In the genomic region with DNA sequence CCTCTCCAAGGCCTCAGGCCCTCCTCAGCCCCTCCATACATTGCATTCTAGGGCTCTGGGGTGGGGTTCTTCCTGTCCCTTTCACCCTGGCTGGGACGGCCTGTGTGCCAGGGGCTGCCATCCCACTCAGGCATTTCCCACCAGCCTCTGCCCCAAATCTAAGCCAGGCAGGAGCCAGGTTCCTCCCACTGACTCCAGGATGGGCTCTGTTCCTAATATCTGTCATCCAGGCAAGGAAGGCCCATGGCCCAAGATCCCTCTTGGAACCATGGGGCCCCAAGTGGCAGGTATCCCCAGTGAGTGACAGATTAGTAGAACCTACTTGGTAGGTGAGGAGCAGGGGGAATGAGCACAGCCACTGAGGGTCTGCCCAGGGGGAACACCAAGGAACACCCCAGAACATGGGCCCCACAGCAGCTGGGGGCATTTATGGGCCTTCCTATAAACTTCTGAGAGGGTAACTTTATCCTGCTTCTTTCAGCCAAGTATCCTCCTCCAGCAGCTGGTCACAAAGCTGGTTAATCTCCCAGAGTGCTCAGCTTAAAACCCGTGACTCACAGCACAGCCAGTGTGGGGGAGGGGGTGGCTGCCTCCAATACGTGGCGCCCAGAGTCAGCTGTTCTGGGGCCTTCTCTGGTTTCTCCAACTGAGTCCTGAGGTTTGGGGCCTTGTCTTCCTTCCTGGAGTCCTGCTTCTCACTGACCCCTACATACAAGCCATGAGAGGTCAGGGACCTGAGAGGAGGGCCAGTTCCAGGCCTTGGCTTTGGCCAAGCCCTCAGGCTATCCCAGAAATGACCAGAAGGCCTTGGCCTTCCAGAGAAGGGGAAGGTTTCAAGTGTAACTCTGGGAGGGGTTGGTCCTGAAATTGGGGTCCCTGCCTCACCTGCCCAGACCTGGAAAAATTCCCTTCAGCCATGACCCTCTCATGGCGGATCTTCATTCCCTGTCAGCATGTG, we compare ENCODE assay signal across 16 cellular contexts.
DNase-seq lines count a peak whose midpoint lies in the region; FAIRE-seq and TF ChIP-seq lines count a peak whose summit lies in the region.
"Had no signal": no experiment of that assay in that cellular context is flagged by ENCODE, and none has a peak within 500 bp of the region (broad histone marks: within the 10 kb centered on the region; RNA-seq: fewer than 3 reads in every experiment).

No MANE protein-coding gene starts in this region.

- TF ChIP-seq CTCF in fibroblast of mammary gland (conservative IDR thresholded peaks at IDR 0.05; ENCODE audit: control insufficient read depth, insufficient read depth, low read depth, low read length) = no peak

- H3K4me3 ChIP-seq in fibroblast of mammary gland (ENCODE audit: control insufficient read depth, low read depth, low read length) (no peak overlapping the region), skeletal muscle cell (ENCODE audit: low read depth, low read length) (no peak overlapping the region)

- no peak for TF ChIP-seq POLR2A in H54 (IDR thresholded peaks at IDR 0.05; ENCODE audit: low read depth, low read length)

- no peak for FAIRE-seq in H54 (lab: Jason Lieb, UNC)
- FAIRE-seq: G401.6 had no signal

- DNase-seq in HCEC 1CT (peak; percentile 49), RKO (ENCODE audit: low spot score) (peak; percentile 7), fibroblast of mammary gland (ENCODE audit: low read depth) (peak; percentile 42), skeletal muscle cell (ENCODE audit: low read depth) (peak; percentile 54), H54 (ENCODE audit: insufficient read length, low spot score) (no peak), SW 1271 (lab: John Stamatoyannopoulos, UW) (no peak), SIG-M5 treated with dmso at 0.1 percent for 504 hours (lab: John Stamatoyannopoulos, UW; ENCODE audit: unreplicated experiment) (no peak)
- DNase-seq: activated CD4-positive, alpha-beta T cell treated with anti-CD3 and anti-CD28 coated beads, Interleukin-2, amount 10 ng/mL, durations not matched to agents 7 days and 5 days; C1 segment of cervical spinal cord; caudate nucleus; mesenchymal stem cell; MM.1S; NCI-H2171 treated with DMSO at 0.1 percent for 48 hours; SHP77; T1000 had no signal

Comparison
In these comparisons a context has a peak if more than half of its experiments do, and no peak if none do; other contexts are left out.
1. DNase-seq: peak in HCEC 1CT (single experiment), RKO (single experiment), fibroblast of mammary gland (single experiment) and skeletal muscle cell (single experiment); none in H54 (single experiment), SW 1271 (0 of 2) and SIG-M5 treated with dmso at 0.1 percent for 504 hours (single experiment).